ENCODE assay signal across 8 cellular contexts in the genomic region with DNA sequence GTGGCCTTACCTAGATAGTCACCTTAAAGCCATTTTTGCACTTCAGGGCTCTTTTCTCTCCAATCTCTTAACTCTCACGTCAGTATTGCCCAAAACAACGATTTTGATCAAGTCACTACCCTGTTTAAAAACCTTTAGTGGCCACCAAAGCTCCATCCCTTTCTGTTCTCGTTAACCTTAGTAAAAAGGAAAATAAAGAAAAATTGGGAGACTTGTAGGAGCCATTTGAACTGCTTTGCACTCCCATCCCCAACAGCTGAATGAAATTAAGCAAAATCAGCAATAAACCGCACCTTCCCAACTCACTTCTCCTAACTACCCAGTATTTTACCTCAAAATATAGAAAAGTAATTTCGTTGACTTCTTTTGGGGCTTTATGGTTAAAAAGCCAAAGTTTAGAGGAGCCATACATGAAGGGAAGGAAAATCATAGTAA. TPM values are rescaled to one million over a fixed set of nuclear protein-coding genes. Genes with fewer than 3 reads are reported as not detected.
DNase-seq lines count a peak whose midpoint lies in the region; ATAC-seq and TF ChIP-seq lines count a peak whose summit lies in the region.

No MANE protein-coding gene starts in this region.

- no peaks in the 10 kb centered on the region; the same call in 1 of the 2 replicates for H3K36me3 Mint-ChIP-seq in WTC11

- peaks cover 43% of the 10 kb centered on the region for H3K79me2 ChIP-seq in GM23248 (ENCODE audit: insufficient read depth)

- peak overlapping the region; percentile 95 for H3K9ac ChIP-seq in GM23248

- H3K9me3 Mint-ChIP-seq in WTC11, result no peaks in the 10 kb centered on the region

- H3K4me1 Mint-ChIP-seq in WTC11, result peaks cover 46% of the 10 kb centered on the region

- no peaks in the 10 kb centered on the region for H3K27me3 ChIP-seq in GM23248 (replicated peaks; ENCODE audit: insufficient read depth)
- no peaks in the 10 kb centered on the region for H3K27me3 ChIP-seq in foreskin keratinocyte

- H3K4me1 ChIP-seq in GM23248 (ENCODE audit: insufficient read depth) (peaks cover 14% of the 10 kb centered on the region), foreskin keratinocyte (peaks cover 20% of the 10 kb centered on the region)

- no peaks in the 10 kb centered on the region for H3K9me2 ChIP-seq in GM23248 (ENCODE audit: insufficient read depth)

- in situ Hi-C loops in GM23248 (cut with MboI), result no loop called here

- peak overlapping the region; percentile 20; the same call in 1 of the 2 replicates for H3K27ac ChIP-seq in GM23248
- H3K27ac ChIP-seq in foreskin keratinocyte, result peak overlapping the region; percentile 66

- H3K4me2 ChIP-seq in GM23248 (ENCODE audit: unreplicated experiment), result peak overlapping the region; percentile 84

- H3K4me3 ChIP-seq in GM23248 (peak overlapping the region; percentile 82), skeletal muscle cell (ENCODE audit: low read depth, low read length) (peak overlapping the region; percentile 91)

- no peaks in the 10 kb centered on the region for H3K9me3 ChIP-seq in GM23248 (ENCODE audit: low read depth)

- TF ChIP-seq CTCF in WTC11 (IDR thresholded peaks at IDR 0.05) (no peak), foreskin keratinocyte (conservative IDR thresholded peaks at IDR 0.05) (no peak)

- 44 to 50% methylated on average over 5 of the region's 5 CpGs for WGBS in GM23248 (ENCODE audit: low coverage in 1 of 2, low lambda C conversion rate in 2 of 2, missing lambda C conversion rate in 2 of 2), 2 experiments

- no peak for ATAC-seq in WTC11
- ATAC-seq in foreskin keratinocyte, result no peak
- no peak for ATAC-seq in GM21381 (IDR thresholded peaks at IDR 0.05; ENCODE audit: unreplicated experiment)
- no peak for ATAC-seq in HG03159 (IDR thresholded peaks at IDR 0.05; ENCODE audit: unreplicated experiment)

- DNase-seq in GM23248 (no peak), WTC11 (ENCODE audit: low spot score) (no peak), foreskin keratinocyte (no peak), skeletal muscle cell (ENCODE audit: low read depth) (no peak), NK-92 (lab: John Stamatoyannopoulos, UW; ENCODE audit: unreplicated experiment) (no peak), NOMO-1 treated with dmso at 0.1 percent for 144 hours (lab: John Stamatoyannopoulos, UW; ENCODE audit: unreplicated experiment) (no peak)

- H4K20me1 ChIP-seq in GM23248 (ENCODE audit: insufficient read depth), result peaks cover 2% of the 10 kb centered on the region; the same call in 1 of the 2 replicates

- no peaks in the 10 kb centered on the region for H3K36me3 ChIP-seq in GM23248 (ENCODE audit: low read depth)

- POLR2A ChIA-PET in WTC11 (lab: Charles Lee), result interaction anchor here (1.0 kb wide), 1 partner anchor 21 kb away, joined by 4 read pairs; no protein-coding TSS in a partner anchor

- peak overlapping the region; percentile 99 for H2AFZ ChIP-seq in GM23248

- CTCF ChIA-PET in WTC11 (lab: Charles Lee), result no interaction called here

- peak overlapping the region; percentile 86 for H3K27ac Mint-ChIP-seq in WTC11

- no peaks in the 10 kb centered on the region for H3F3A ChIP-seq in GM23248 (ENCODE audit: insufficient read depth)

- H3K4me3 Mint-ChIP-seq in WTC11, result peak overlapping the region; percentile 76

- no peaks in the 10 kb centered on the region for H3K27me3 Mint-ChIP-seq in WTC11 (ENCODE audit: low read depth)

TF ChIP-seq in WTC11, 78 proteins besides CTCF, POLR2A, EP300 and RAD21 (continues in another document):
- TF ChIP-seq NR2C2 (CRISPR knock-in tag; IDR thresholded peaks at IDR 0.05), result no peak
- TF ChIP-seq NFATC4 (CRISPR knock-in tag; IDR thresholded peaks at IDR 0.05), result no peak
- no peak for TF ChIP-seq RORB (CRISPR knock-in tag; IDR thresholded peaks at IDR 0.05)
- TF ChIP-seq, protein P1, sequence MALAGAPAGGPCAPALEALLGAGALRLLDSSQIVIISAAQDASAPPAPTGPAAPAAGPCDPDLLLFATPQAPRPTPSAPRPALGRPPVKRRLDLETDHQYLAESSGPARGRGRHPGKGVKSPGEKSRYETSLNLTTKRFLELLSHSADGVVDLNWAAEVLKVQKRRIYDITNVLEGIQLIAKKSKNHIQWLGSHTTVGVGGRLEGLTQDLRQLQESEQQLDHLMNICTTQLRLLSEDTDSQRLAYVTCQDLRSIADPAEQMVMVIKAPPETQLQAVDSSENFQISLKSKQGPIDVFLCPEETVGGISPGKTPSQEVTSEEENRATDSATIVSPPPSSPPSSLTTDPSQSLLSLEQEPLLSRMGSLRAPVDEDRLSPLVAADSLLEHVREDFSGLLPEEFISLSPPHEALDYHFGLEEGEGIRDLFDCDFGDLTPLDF (CRISPR knock-in tag; IDR thresholded peaks at IDR 0.05), result no peak
- TF ChIP-seq SP1 (CRISPR knock-in tag; conservative IDR thresholded peaks at IDR 0.05), result no peak
- TF ChIP-seq SMAD3 (CRISPR knock-in tag; IDR thresholded peaks at IDR 0.05; ENCODE audit: borderline replicate concordance), result no peak
- TF ChIP-seq E2F5 (CRISPR knock-in tag; IDR thresholded peaks at IDR 0.05), result no peak
- TF ChIP-seq ATF2 (CRISPR knock-in tag; IDR thresholded peaks at IDR 0.05; ENCODE audit: borderline replicate concordance, low read depth), result no peak
- no peak for TF ChIP-seq ESRRA (CRISPR knock-in tag; IDR thresholded peaks at IDR 0.05; ENCODE audit: borderline replicate concordance)
- TF ChIP-seq, protein P2, sequence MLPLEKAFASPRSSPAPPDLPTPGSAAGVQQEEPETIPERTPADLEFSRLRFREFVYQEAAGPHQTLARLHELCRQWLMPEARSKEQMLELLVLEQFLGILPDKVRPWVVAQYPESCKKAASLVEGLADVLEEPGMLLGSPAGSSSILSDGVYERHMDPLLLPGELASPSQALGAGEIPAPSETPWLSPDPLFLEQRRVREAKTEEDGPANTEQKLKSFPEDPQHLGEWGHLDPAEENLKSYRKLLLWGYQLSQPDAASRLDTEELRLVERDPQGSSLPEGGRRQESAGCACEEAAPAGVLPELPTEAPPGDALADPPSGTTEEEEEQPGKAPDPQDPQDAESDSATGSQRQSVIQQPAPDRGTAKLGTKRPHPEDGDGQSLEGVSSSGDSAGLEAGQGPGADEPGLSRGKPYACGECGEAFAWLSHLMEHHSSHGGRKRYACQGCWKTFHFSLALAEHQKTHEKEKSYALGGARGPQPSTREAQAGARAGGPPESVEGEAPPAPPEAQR (CRISPR knock-in tag; IDR thresholded peaks at IDR 0.05), result no peak
- TF ChIP-seq GABPB1 (CRISPR knock-in tag; IDR thresholded peaks at IDR 0.05), result no peak
- no peak for TF ChIP-seq KAT7 (CRISPR knock-in tag; IDR thresholded peaks at IDR 0.05; ENCODE audit: borderline replicate concordance)
- no peak for TF ChIP-seq AFF4 (CRISPR knock-in tag; IDR thresholded peaks at IDR 0.05; ENCODE audit: borderline replicate concordance)
- no peak for TF ChIP-seq MYBL2 (CRISPR knock-in tag; IDR thresholded peaks at IDR 0.05)

RNA-seq across cellular contexts. Expression of gene ARL5A, which starts 0.7 kb away (rescaled TPM):
- 22.7 and 26.3 TPM in 2 replicates for total RNA-seq in GM23248 (2014; rRNA removed; shearing (Covaris generic))
- polyA plus RNA-seq in GM23248 (2016; fragmentation: Nextera tagmentation; extraction: Ambion mirVana), result 12.5 and 15.4 TPM in 2 replicates
- 73.2 to 82.7 TPM (median 74.1 TPM) in 3 replicates for total RNA-seq in WTC11 (2021)
- total RNA-seq in foreskin keratinocyte, result 38.5 and 40.2 TPM in 2 replicates
- 6.3 and 8.4 TPM in 2 replicates for polyA plus RNA-seq in foreskin keratinocyte
